Comparison of ENCODE assay signal across 9 cellular contexts in the genomic region with DNA sequence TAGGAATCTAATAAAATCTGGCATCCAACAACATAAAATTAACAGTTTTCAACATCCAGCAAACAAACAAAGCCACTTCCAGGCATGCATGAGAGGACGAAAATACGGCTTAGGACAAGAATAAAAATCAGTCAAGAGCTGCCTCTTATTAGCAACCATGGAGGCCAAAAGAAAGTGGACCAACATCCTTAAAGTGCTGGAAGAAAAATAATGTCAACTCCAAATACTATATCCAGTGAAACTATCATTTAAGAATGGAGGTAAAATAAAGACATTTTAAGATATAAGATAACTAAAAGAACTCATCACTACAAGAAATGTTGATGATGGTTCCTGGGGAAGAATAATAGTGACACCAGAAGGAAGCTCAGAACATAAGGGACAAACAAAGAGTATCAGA.
"Had no signal": no experiment of that assay in that cellular context is flagged by ENCODE, and none has a peak within 500 bp of the region (broad histone marks: within the 10 kb centered on the region; RNA-seq: fewer than 3 reads in every experiment).

No MANE protein-coding gene starts in this region.

- H3K9me3 ChIP-seq: HAP-1 had no signal

- H3K4me3 ChIP-seq: GM23248, GM23338, HAP-1 had no signal

- DNase-seq: GM23248, GOT3, H7, H9, HCEC 1CT, HFFc6 had no signal

- H3K4me1 ChIP-seq: HAP-1 had no signal

- ATAC-seq: GM23338, HCT116 had no signal

- H3K36me3 ChIP-seq: HAP-1 had no signal

- H3K27ac ChIP-seq: GM23248 had no signal
